Comparison of ENCODE assay signal across 21 cellular contexts in the genomic region with DNA sequence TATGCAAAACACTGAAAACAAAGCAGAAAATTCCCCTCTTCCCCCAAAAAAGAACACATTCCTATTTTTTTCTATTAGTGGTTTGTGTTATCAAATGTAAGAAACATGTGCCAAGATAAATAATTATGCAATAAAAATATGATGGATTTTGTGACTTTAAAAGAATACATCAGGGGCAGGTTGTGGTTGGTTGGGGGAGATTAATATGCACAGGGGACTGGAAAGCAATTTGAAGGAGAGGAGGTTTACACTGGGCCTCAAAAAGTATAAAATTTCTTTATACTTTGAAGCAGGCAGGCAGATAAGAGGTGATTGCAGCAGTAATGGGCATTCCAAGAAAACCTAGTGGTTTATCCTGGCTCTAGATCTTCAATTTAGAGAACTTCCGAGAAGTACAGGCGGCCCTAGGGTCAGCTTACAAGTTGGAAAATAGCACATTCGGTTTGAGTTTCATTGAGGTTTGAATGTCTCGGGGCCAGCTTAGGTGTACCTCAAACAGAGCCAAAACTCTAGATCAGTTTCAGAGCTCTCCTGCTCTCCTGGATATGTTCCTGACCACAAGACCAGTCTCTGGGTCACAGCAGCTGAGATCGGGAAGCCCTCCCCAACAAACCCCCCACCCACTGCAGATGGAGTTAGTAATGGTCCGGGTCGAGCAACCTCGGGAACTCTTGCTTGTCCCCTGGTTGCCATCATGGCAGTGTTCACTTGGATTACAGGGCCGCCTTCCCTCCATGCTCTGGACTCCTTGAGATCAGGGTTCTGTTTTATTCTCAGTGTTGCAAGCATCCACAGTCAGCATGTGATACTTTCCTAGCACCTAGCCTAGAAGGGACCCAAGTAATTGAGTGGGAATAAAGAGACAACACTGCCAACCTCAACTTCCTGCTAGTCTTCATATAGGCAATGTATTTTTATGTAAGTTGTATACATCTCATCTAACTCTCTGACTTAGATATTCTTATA.
DNase-seq lines count a peak whose midpoint lies in the region; ATAC-seq, FAIRE-seq and TF ChIP-seq lines count a peak whose summit lies in the region.
"Had no signal": no experiment of that assay in that cellular context is flagged by ENCODE, and none has a peak within 500 bp of the region (broad histone marks: within the 10 kb centered on the region; RNA-seq: fewer than 3 reads in every experiment).

No MANE protein-coding gene starts in this region.

- no peaks in the 10 kb centered on the region for H3K9me1 ChIP-seq in endothelial cell of umbilical vein (replicated peaks; ENCODE audit: control insufficient read depth, extremely low read depth, insufficient read depth, low read length)

- no peak overlapping the region for H3K9ac ChIP-seq in astrocyte (ENCODE audit: low read length)
- H3K9ac ChIP-seq in endothelial cell of umbilical vein (replicated peaks; ENCODE audit: extremely low read depth, insufficient read depth, low read length), result no peak overlapping the region
- H3K9ac ChIP-seq in colonic mucosa (ENCODE audit: low read depth in 2 of 2, low read length in 2 of 2), result no peak overlapping the region
- H3K9ac ChIP-seq: BLaER1 had no signal

- peaks cover 16% of the 10 kb centered on the region for H3K4me1 Mint-ChIP-seq in astrocyte (ENCODE audit: low read depth, unreplicated experiment)
- H3K4me1 Mint-ChIP-seq: CD4-positive, alpha-beta memory T cell; IgD-negative memory B cell had no signal

- H3K27me3 Mint-ChIP-seq in astrocyte (ENCODE audit: low read depth, unreplicated experiment), result no peaks in the 10 kb centered on the region

- no peak overlapping the region for H3K27ac Mint-ChIP-seq in astrocyte (ENCODE audit: unreplicated experiment)
- H3K27ac Mint-ChIP-seq: CD4-positive, alpha-beta memory T cell; IgD-negative memory B cell had no signal

- DNase-seq in LHCN-M2 (ENCODE audit: low read depth) (peak; percentile 54), astrocyte (ENCODE audit: low read depth) (peak; percentile 83), endothelial cell of umbilical vein (ENCODE audit: low read depth, low spot score) (peak; percentile 37), gastrocnemius medialis (peak; percentile 76 to 78), suprapubic skin (ENCODE audit: low spot score in 2 of 2) (no peak), iPS-NIHi7 (ENCODE audit: extremely low spot score) (no peak), colonic mucosa (no peak), medulla oblongata (ENCODE audit: extremely low spot score) (no peak)
- DNase-seq: Calu3; CD4-positive, alpha-beta memory T cell; GF-D8; Karpas-422; MM.1S; NCI-H1092 treated with DMSO at 0.1 percent for 48 hours; NCI-H510A treated with DMSO at 0.1 percent for 48 hours; NCI-H82; SIG-M5 had no signal

- TF ChIP-seq POLR2A in endothelial cell of umbilical vein (IDR thresholded peaks at IDR 0.05; ENCODE audit: low read depth, low read length) (no peak), gastrocnemius medialis (IDR thresholded peaks at IDR 0.05) (no peak), suprapubic skin (IDR thresholded peaks at IDR 0.05) (no peak)

- H3K27me3 ChIP-seq in astrocyte (ENCODE audit: insufficient read depth, low read length) (no peaks in the 10 kb centered on the region), endothelial cell of umbilical vein (ENCODE audit: control insufficient read depth in 2 of 2, insufficient read depth in 2 of 2, low read length in 2 of 2) (no peaks in the 10 kb centered on the region), gastrocnemius medialis (no peaks in the 10 kb centered on the region), suprapubic skin (no peaks in the 10 kb centered on the region), colonic mucosa (no peaks in the 10 kb centered on the region)
- H3K27me3 ChIP-seq: BLaER1 had no signal

- TF ChIP-seq EP300 in suprapubic skin (IDR thresholded peaks at IDR 0.05), result no peak

- FAIRE-seq in astrocyte (lab: Jason Lieb, UNC) (no peak), endothelial cell of umbilical vein (lab: Jason Lieb, UNC) (no peak)
- FAIRE-seq: A204.1, H1 had no signal

- intact Hi-C loops in endothelial cell of umbilical vein (cut with micrococcal nuclease), result no loop called here
- intact Hi-C loops in gastrocnemius medialis (cut with DNase I; ENCODE audit: low total_unique reads), result loop anchor here (2.0 to 5.0 kb wide), 6 partner anchors 18 to 205 kb away; no protein-coding TSS in a partner anchor
- intact Hi-C loops in colonic mucosa (cut with DNase I), result no loop called here

- H3K4me3 Mint-ChIP-seq in astrocyte (ENCODE audit: unreplicated experiment), result no peak overlapping the region
- H3K4me3 Mint-ChIP-seq: CD4-positive, alpha-beta memory T cell; IgD-negative memory B cell had no signal

- in situ Hi-C loops in gastrocnemius medialis (cut with MboI; ENCODE audit: low sequenced_read_pairs in 4 of 4), result loop anchor here in 1 of 4 donors (10.0 kb wide), 1 partner anchor 118 kb away; no protein-coding TSS in a partner anchor

- peak; percentile 97 for ATAC-seq in gastrocnemius medialis

- H3K9me3 Mint-ChIP-seq in astrocyte (ENCODE audit: unreplicated experiment), result no peaks in the 10 kb centered on the region
- H3K9me3 Mint-ChIP-seq: IgD-negative memory B cell had no signal

- no TSS peak for BruUV-seq in endothelial cell of umbilical vein (replicated peaks; lab: Mats Ljungman, UMichigan)

- 91% methylated on average over 5 of the region's 9 CpGs for WGBS in suprapubic skin

- H3K36me3 Mint-ChIP-seq in astrocyte (ENCODE audit: low read depth, unreplicated experiment), result no peaks in the 10 kb centered on the region
- H3K36me3 Mint-ChIP-seq: CD4-positive, alpha-beta memory T cell; IgD-negative memory B cell had no signal

- H2AFZ ChIP-seq in astrocyte (ENCODE audit: low read depth, low read length) (no peak overlapping the region), endothelial cell of umbilical vein (ENCODE audit: low read depth, low read length) (no peak overlapping the region)

- TF ChIP-seq CTCF in astrocyte (IDR thresholded peaks at IDR 0.05; ENCODE audit: insufficient read depth, low read depth, low read length) (no peak), endothelial cell of umbilical vein (IDR thresholded peaks at IDR 0.05; ENCODE audit: extremely low read depth in 1 of 2, insufficient read depth in 1 of 2, low read depth in 1 of 2, low read length in 2 of 2) (no peak), gastrocnemius medialis (IDR thresholded peaks at IDR 0.05 in 4 of 5, conservative IDR thresholded peaks at IDR 0.05 in 1 of 5) (no peak), suprapubic skin (IDR thresholded peaks at IDR 0.05) (no peak), colonic mucosa (IDR thresholded peaks at IDR 0.05) (no peak)

- no peaks in the 10 kb centered on the region for H3K9me3 ChIP-seq in astrocyte (ENCODE audit: insufficient read depth, low read depth, low read length)
- no peaks in the 10 kb centered on the region for H3K9me3 ChIP-seq in endothelial cell of umbilical vein (replicated peaks; ENCODE audit: control insufficient read depth, insufficient read depth, low read length)
- H3K9me3 ChIP-seq in gastrocnemius medialis, result no peaks in the 10 kb centered on the region
- no peaks in the 10 kb centered on the region for H3K9me3 ChIP-seq in suprapubic skin
- no peaks in the 10 kb centered on the region for H3K9me3 ChIP-seq in colonic mucosa
- H3K9me3 ChIP-seq: BLaER1 had no signal

- POLR2A ChIA-PET in endothelial cell of umbilical vein (lab: Charles Lee), result no interaction called here

- CTCF ChIA-PET in endothelial cell of umbilical vein (lab: Charles Lee), result interaction anchor here (1.6 to 2.7 kb wide), 2 partner anchors 8 to 10 kb away, joined by 4 to 7 read pairs; no protein-coding TSS in a partner anchor

- no peak overlapping the region for H3K4me2 ChIP-seq in astrocyte (ENCODE audit: low read length)
- H3K4me2 ChIP-seq in endothelial cell of umbilical vein (ENCODE audit: insufficient read depth, low read length), result no peak overlapping the region
- H3K4me2 ChIP-seq: BLaER1 had no signal

- H3K27ac ChIP-seq in astrocyte (ENCODE audit: low read depth, low read length) (no peak overlapping the region), endothelial cell of umbilical vein (ENCODE audit: insufficient read depth, low read depth, low read length) (no peak overlapping the region), gastrocnemius medialis (peak overlapping the region; percentile 84 to 92 (median 86)), suprapubic skin (no peak overlapping the region), colonic mucosa (no peak overlapping the region)
- H3K27ac ChIP-seq: BLaER1 had no signal

- peaks cover 11% of the 10 kb centered on the region for H3K4me1 ChIP-seq in astrocyte (ENCODE audit: insufficient read depth, low read length)
- peaks cover 5% of the 10 kb centered on the region for H3K4me1 ChIP-seq in endothelial cell of umbilical vein (ENCODE audit: control insufficient read depth, extremely low read depth, insufficient read depth, low read length)
- H3K4me1 ChIP-seq in gastrocnemius medialis, result peaks cover 22 to 70% of the 10 kb centered on the region in 2 donors
- H3K4me1 ChIP-seq in suprapubic skin, result peaks cover 10% of the 10 kb centered on the region
- H3K4me1 ChIP-seq in colonic mucosa, result no peaks in the 10 kb centered on the region
- H3K4me1 ChIP-seq: BLaER1 had no signal

- H4K20me1 ChIP-seq in astrocyte (ENCODE audit: insufficient read depth, low read length), result no peaks in the 10 kb centered on the region
- no peaks in the 10 kb centered on the region for H4K20me1 ChIP-seq in endothelial cell of umbilical vein (replicated peaks; ENCODE audit: control insufficient read depth, extremely low read depth, insufficient read depth, low read length)
- H4K20me1 ChIP-seq: BLaER1 had no signal

- H3K4me3 ChIP-seq in astrocyte (ENCODE audit: insufficient read depth, low read depth, low read length) (no peak overlapping the region), endothelial cell of umbilical vein (replicated peaks in 1 of 3; ENCODE audit: insufficient read depth in 1 of 3, low read depth in 1 of 3, low read length in 3 of 3) (no peak overlapping the region), gastrocnemius medialis (peak overlapping the region in 3 of 4 donors; percentile 10 to 37 (median 28)), suprapubic skin (no peak overlapping the region), colonic mucosa (no peak overlapping the region)
- H3K4me3 ChIP-seq: BLaER1 had no signal

- dilution Hi-C loops in endothelial cell of umbilical vein (cut with MboI; ENCODE audit: extremely low pct_ligation_motif_present, low sequenced_read_pairs), result no loop called here

- no peaks in the 10 kb centered on the region for H3K79me2 ChIP-seq in astrocyte (ENCODE audit: insufficient read depth, low read length)
- no peaks in the 10 kb centered on the region for H3K79me2 ChIP-seq in endothelial cell of umbilical vein (ENCODE audit: control insufficient read depth, insufficient read depth, low read length)

- H3K36me3 ChIP-seq in astrocyte (ENCODE audit: insufficient read depth, low read length) (no peaks in the 10 kb centered on the region), endothelial cell of umbilical vein (ENCODE audit: control insufficient read depth in 2 of 2, extremely low read depth in 1 of 2, insufficient read depth in 2 of 2, low read length in 2 of 2) (no peaks in the 10 kb centered on the region), gastrocnemius medialis (no peaks in the 10 kb centered on the region), suprapubic skin (no peaks in the 10 kb centered on the region), colonic mucosa (no peaks in the 10 kb centered on the region)
- H3K36me3 ChIP-seq: BLaER1 had no signal

TF ChIP-seq in endothelial cell of umbilical vein, 7 proteins besides CTCF, POLR2A, EP300 and RAD21 (continues in another document):
- no peak for TF ChIP-seq POLR2AphosphoS5 (IDR thresholded peaks at IDR 0.05; ENCODE audit: insufficient read depth, low read depth, low read length)

Comparison
In these comparisons a context has a peak if more than half of its experiments do, and no peak if none do; other contexts are left out.
1. DNase-seq: peak in LHCN-M2 (single experiment), astrocyte (single experiment), endothelial cell of umbilical vein (single experiment) and gastrocnemius medialis (2 of 2); none in suprapubic skin (0 of 2), iPS-NIHi7 (single experiment), colonic mucosa (single experiment) and medulla oblongata (single experiment).
2. H3K27ac ChIP-seq: peak in gastrocnemius medialis (4 of 4); none in astrocyte (single experiment), endothelial cell of umbilical vein (single experiment), suprapubic skin (single experiment) and colonic mucosa (single experiment).
3. H3K4me3 ChIP-seq: peak in gastrocnemius medialis (3 of 4); none in astrocyte (single experiment), endothelial cell of umbilical vein (0 of 3), suprapubic skin (single experiment) and colonic mucosa (single experiment).